In genomic region chr9:76615149-76615548, GRCh38 we compare ENCODE assay signal across 1 cellular context.
TF ChIP-seq lines count a peak whose summit lies in the region.

No MANE protein-coding gene starts in this region.

TF ChIP-seq in GM23338, 12 proteins besides CTCF, POLR2A, EP300 and RAD21 (continued from another document):
- TF ChIP-seq CREB1 (CRISPR knock-in tag; IDR thresholded peaks at IDR 0.05; ENCODE audit: low read depth) (no peak), EZH2phosphoT487 (IDR thresholded peaks at IDR 0.05; ENCODE audit: unreplicated experiment) (no peak), NANOG (IDR thresholded peaks at IDR 0.05; ENCODE audit: borderline replicate concordance) (no peak), EZH2 (IDR thresholded peaks at IDR 0.05; ENCODE audit: low read depth, unreplicated experiment) (no peak), ETS1 (IDR thresholded peaks at IDR 0.05) (no peak)
